In the genomic region with DNA sequence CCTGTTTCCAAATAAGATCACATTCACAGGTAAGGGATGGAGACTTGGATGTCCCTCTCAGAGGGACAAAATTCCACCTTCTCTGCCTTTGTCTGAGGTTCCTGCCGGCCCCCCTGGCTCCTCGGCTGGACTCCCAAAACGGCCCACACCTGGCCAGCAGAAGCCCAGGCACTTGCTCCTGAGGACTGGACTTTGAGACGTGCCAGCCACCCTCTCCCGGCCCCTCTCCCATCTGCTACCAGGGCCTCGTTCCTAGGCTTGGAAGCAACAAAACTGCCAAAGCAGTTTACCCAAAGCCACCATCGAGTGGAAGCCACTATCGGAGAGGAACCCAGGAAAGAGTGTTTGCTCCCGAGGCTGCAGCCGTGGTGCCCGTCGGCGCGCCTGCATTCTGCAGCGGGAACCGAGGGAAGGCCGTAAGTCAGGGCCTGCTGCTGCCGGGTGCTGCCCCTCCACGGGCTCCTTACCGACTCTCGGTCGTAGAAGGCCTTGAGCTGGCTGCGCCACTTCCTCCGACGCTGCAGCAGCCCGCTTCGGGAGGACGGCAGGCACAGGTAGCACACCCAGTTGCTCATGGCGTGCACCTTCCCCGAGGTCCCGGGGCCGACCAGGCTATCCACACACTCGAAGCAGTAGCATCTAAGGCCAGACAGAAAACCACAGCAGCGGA, we compare ENCODE assay signal across 23 cellular contexts. TPM values are rescaled to one million over a fixed set of nuclear protein-coding genes. Genes with fewer than 3 reads are reported as not detected.
"Had no signal": no experiment of that assay in that cellular context is flagged by ENCODE, and none has a peak within 500 bp of the region (broad histone marks: within the 10 kb centered on the region; RNA-seq: fewer than 3 reads in every experiment).

No MANE protein-coding gene starts in this region.

- H3K27ac Mint-ChIP-seq: activated B cell treated with CpG ODN at 0.5 μM for 24 hours; activated CD8-positive, alpha-beta T cell treated with anti-CD3 and anti-CD28 coated beads, Interleukin-2, amount 10 ng/mL, durations not matched to agents 7 days and 5 days; dendritic cell treated with granulocyte-macrophage colony-stimulating factor and Interleukin-4, amounts not matched to agents 40 ng/mL and 50 ng/mL, for 4 days; immature natural killer cell; mesothelial cell of epicardium had no signal

- H3K36me3 ChIP-seq: brain microvascular endothelial cell, right lobe of liver, thoracic aorta, upper lobe of right lung had no signal

- H3K27me3 ChIP-seq: brain microvascular endothelial cell, right lobe of liver, upper lobe of right lung had no signal

- H3K9me3 ChIP-seq: psoas muscle, right lobe of liver, upper lobe of right lung had no signal

- H3K27ac ChIP-seq: brain microvascular endothelial cell, psoas muscle, right lobe of liver, thoracic aorta, upper lobe of right lung had no signal

- DNase-seq: activated B cell treated with CpG ODN at 0.5 μM for 24 hours; activated CD4-positive, alpha-beta T cell treated with anti-CD3 and anti-CD28 coated beads for 48 hours; activated CD8-positive, alpha-beta memory T cell treated with anti-CD3 and anti-CD28 coated beads, Interleukin-2, amount 50 U/mL, for 4 hours; activated CD8-positive, alpha-beta T cell treated with anti-CD3 and anti-CD28 coated beads, Interleukin-2, amount 10 ng/mL, durations not matched to agents 7 days and 5 days; activated T-cell treated with anti-CD3 and anti-CD28 coated beads, Interleukin-2, amount 50 U/mL, for 48 hours; anterior cingulate cortex; brain microvascular endothelial cell; effector memory CD4-positive, alpha-beta T cell; foreskin melanocyte; head of caudate nucleus; immature natural killer cell; stimulated activated CD4-positive, alpha-beta T cell treated with anti-CD3 and anti-CD28 coated beads, Interleukin-2, amount 100 ng/mL, for 24 hours; upper lobe of right lung had no signal

- ATAC-seq: activated CD8-positive, alpha-beta T cell treated with anti-CD3 and anti-CD28 coated beads, Interleukin-2, amount 10 ng/mL, durations not matched to agents 7 days and 5 days; psoas muscle; right lobe of liver; upper lobe of right lung had no signal

- H3K4me1 Mint-ChIP-seq: immature natural killer cell, mesothelial cell of epicardium had no signal

- H3K9me3 Mint-ChIP-seq: activated B cell treated with CpG ODN at 0.5 μM for 24 hours; dendritic cell treated with granulocyte-macrophage colony-stimulating factor and Interleukin-4, amounts not matched to agents 40 ng/mL and 50 ng/mL, for 4 days; immature natural killer cell had no signal

- H3K36me3 Mint-ChIP-seq: immature natural killer cell, mesothelial cell of epicardium had no signal

- H3K4me3 ChIP-seq: lung, psoas muscle, right lobe of liver, thoracic aorta, upper lobe of right lung had no signal

- H3K4me3 Mint-ChIP-seq: activated B cell treated with CpG ODN at 0.5 μM for 24 hours; activated CD8-positive, alpha-beta T cell treated with anti-CD3 and anti-CD28 coated beads, Interleukin-2, amount 10 ng/mL, durations not matched to agents 7 days and 5 days; dendritic cell treated with granulocyte-macrophage colony-stimulating factor and Interleukin-4, amounts not matched to agents 40 ng/mL and 50 ng/mL, for 4 days; immature natural killer cell; mesothelial cell of epicardium had no signal

- H3K4me1 ChIP-seq: psoas muscle, right lobe of liver had no signal

RNA-seq across cellular contexts. Expression of gene DNMT3L, which starts 3.5 kb away (rescaled TPM):
- total RNA-seq: activated B cell treated with CpG ODN at 0.5 μM for 24 hours; activated CD8-positive, alpha-beta T cell treated with anti-CD3 and anti-CD28 coated beads, Interleukin-2, amount 10 ng/mL, durations not matched to agents 7 days and 5 days; fibroblast of lung; lung; mesothelial cell of epicardium; osteocyte; psoas muscle; T-helper 2 cell treated with Interferon-gamma antibody and Interleukin-4, amounts not matched to agents 100 ng/mL and 5 ng/mL, for 36 hours; thoracic aorta; upper lobe of right lung had no signal
- polyA plus RNA-seq: fibroblast of lung, immature natural killer cell, lung, neural cell, psoas muscle had no signal

RNA-seq across cellular contexts. Expression of gene ICOSLG, which starts 17.4 kb away (rescaled TPM):
- polyA plus RNA-seq: fibroblast of lung, immature natural killer cell, neural cell had no signal

RNA-seq across cellular contexts. Expression of gene AIRE, which starts 27.5 kb away (rescaled TPM):
- total RNA-seq: activated B cell treated with CpG ODN at 0.5 μM for 24 hours; activated CD8-positive, alpha-beta T cell treated with anti-CD3 and anti-CD28 coated beads, Interleukin-2, amount 10 ng/mL, durations not matched to agents 7 days and 5 days; fibroblast of lung; osteocyte; right lobe of liver; thoracic aorta; upper lobe of right lung had no signal
- polyA plus RNA-seq: fibroblast of lung, immature natural killer cell, lung, neural cell had no signal
